1 cellular context compared by ENCODE assay signal in the genomic region with DNA sequence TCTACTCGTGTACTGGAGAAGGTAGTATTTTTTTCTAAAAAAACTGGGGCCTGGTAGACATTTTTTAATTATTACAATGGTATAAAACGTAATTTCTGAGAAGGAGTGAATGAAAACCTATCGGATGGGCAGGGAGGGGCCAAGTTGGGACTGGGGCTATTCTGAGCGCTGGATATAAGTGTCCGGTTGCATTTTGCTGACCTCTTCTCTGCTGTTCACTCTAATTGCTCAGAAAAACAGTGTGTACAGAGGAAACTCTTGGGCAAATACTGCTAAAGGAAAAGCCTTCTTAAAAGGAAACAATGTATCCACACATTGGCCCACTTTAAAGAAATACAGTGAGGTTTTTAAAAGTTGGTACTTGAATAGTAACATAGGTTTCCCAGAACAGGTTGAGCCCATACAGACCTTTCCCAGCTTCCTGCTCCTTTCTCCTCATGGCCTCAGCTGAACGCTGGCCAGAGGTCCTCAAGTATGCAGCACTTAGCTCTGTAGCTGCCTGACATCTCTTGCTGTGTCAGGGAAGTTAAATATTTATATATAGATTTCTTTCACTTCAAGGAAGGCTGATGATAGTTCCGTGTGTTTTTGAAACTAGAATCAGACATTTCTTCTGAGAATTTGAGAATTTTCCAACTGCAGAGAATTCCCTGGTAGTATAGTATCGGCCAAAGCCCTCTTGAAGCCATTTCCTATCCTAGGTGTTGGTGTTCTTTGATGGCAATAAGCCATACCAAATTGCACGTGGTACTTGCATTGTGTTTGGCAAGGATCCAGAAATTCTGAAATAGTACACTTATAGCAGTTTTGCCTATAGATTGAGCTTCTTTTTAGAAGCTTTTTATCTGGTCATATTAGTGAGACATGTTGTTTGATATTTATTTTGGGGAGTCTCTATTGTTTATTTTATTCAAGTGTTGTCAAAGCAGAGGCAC.
TF ChIP-seq lines count a peak whose summit lies in the region.

No MANE protein-coding gene starts in this region.

TF ChIP-seq in HEK293, 187 proteins besides CTCF, POLR2A, EP300 and RAD21 (continued from another document):
- TF ChIP-seq, protein P1, sequence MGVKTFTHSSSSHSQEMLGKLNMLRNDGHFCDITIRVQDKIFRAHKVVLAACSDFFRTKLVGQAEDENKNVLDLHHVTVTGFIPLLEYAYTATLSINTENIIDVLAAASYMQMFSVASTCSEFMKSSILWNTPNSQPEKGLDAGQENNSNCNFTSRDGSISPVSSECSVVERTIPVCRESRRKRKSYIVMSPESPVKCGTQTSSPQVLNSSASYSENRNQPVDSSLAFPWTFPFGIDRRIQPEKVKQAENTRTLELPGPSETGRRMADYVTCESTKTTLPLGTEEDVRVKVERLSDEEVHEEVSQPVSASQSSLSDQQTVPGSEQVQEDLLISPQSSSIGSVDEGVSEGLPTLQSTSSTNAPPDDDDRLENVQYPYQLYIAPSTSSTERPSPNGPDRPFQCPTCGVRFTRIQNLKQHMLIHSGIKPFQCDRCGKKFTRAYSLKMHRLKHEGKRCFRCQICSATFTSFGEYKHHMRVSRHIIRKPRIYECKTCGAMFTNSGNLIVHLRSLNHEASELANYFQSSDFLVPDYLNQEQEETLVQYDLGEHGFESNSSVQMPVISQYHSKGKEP (tag by site-specific recombination; IDR thresholded peaks at IDR 0.05) = peak; percentile 43; the same call in 1 of the 2 replicates
